Comparison of ENCODE assay signal across 1 cellular context in the genomic region with DNA sequence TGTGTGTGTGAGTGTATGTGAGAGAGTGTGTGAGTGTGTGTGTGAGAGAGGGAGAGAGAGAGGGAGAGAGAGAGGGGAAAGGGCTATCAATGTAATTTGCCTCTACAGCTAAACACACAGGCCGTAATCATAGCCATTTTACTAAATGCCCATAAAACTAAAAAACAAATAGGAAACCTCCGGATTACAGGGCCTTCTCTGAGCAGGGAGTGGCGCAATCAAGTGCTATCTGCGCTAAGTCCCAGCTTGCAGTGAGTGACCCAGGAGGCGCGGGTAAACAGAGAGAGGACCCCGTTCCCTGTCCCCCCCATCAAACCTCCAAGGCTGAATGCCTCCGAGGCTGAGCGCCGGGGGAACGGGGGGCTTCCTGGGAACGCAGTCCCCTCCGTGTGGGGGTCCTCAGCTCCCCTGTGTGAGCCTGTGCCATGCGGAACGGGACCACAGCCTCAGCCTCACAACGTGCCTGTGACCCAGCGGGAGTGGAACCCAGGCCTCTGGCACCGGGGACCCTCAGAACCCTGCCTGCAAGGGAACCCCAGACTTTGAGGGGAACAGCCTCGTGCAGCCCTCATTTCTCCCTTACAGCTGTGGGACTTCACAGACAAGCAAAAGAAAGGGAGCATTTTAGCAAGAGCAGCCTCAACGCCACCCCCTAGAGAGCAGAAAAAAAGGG.
TF ChIP-seq lines count a peak whose summit lies in the region.

No MANE protein-coding gene starts in this region.

TF ChIP-seq in HepG2, 621 proteins besides CTCF, POLR2A, EP300 and RAD21 (continued from another document and continues in another):
- TF ChIP-seq, protein P1, sequence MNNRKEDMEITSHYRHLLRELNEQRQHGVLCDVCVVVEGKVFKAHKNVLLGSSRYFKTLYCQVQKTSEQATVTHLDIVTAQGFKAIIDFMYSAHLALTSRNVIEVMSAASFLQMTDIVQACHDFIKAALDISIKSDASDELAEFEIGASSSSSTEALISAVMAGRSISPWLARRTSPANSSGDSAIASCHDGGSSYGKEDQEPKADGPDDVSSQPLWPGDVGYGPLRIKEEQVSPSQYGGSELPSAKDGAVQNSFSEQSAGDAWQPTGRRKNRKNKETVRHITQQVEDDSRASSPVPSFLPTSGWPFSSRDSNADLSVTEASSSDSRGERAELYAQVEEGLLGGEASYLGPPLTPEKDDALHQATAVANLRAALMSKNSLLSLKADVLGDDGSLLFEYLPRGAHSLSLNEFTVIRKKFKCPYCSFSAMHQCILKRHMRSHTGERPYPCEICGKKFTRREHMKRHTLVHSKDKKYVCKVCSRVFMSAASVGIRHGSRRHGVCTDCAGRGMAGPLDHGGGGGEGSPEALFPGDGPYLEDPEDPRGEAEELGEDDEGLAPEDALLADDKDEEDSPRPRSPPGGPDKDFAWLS (CRISPR knock-in tag; IDR thresholded peaks at IDR 0.05; ENCODE audit: borderline replicate concordance): 0 out of 2 replicates have a peak, but pooled peaks have one; percentile 10
- no peak for TF ChIP-seq ZNF7 (CRISPR knock-in tag; IDR thresholded peaks at IDR 0.05)
- TF ChIP-seq HNRNPLL (IDR thresholded peaks at IDR 0.05; ENCODE audit: low read depth, low read length, poor library complexity, severe bottlenecking): peak; percentile 14
- peak; percentile 58 for TF ChIP-seq HNF4A (CRISPR knock-in tag; IDR thresholded peaks at IDR 0.05)
- peak; percentile 8; the same call in 1 of the 2 replicates for TF ChIP-seq GABPB1 (CRISPR knock-in tag; IDR thresholded peaks at IDR 0.05)
- no peak for TF ChIP-seq ZNF776 (CRISPR knock-in tag; IDR thresholded peaks at IDR 0.05)
- TF ChIP-seq, protein P2, sequence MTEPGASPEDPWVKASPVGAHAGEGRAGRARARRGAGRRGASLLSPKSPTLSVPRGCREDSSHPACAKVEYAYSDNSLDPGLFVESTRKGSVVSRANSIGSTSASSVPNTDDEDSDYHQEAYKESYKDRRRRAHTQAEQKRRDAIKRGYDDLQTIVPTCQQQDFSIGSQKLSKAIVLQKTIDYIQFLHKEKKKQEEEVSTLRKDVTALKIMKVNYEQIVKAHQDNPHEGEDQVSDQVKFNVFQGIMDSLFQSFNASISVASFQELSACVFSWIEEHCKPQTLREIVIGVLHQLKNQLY (CRISPR knock-in tag; IDR thresholded peaks at IDR 0.05): peak; percentile 47; the same call in 1 of the 2 replicates
- TF ChIP-seq SRY (CRISPR knock-in tag; IDR thresholded peaks at IDR 0.05): no peak; the same call in 1 of the 2 replicates
- TF ChIP-seq, protein P3, sequence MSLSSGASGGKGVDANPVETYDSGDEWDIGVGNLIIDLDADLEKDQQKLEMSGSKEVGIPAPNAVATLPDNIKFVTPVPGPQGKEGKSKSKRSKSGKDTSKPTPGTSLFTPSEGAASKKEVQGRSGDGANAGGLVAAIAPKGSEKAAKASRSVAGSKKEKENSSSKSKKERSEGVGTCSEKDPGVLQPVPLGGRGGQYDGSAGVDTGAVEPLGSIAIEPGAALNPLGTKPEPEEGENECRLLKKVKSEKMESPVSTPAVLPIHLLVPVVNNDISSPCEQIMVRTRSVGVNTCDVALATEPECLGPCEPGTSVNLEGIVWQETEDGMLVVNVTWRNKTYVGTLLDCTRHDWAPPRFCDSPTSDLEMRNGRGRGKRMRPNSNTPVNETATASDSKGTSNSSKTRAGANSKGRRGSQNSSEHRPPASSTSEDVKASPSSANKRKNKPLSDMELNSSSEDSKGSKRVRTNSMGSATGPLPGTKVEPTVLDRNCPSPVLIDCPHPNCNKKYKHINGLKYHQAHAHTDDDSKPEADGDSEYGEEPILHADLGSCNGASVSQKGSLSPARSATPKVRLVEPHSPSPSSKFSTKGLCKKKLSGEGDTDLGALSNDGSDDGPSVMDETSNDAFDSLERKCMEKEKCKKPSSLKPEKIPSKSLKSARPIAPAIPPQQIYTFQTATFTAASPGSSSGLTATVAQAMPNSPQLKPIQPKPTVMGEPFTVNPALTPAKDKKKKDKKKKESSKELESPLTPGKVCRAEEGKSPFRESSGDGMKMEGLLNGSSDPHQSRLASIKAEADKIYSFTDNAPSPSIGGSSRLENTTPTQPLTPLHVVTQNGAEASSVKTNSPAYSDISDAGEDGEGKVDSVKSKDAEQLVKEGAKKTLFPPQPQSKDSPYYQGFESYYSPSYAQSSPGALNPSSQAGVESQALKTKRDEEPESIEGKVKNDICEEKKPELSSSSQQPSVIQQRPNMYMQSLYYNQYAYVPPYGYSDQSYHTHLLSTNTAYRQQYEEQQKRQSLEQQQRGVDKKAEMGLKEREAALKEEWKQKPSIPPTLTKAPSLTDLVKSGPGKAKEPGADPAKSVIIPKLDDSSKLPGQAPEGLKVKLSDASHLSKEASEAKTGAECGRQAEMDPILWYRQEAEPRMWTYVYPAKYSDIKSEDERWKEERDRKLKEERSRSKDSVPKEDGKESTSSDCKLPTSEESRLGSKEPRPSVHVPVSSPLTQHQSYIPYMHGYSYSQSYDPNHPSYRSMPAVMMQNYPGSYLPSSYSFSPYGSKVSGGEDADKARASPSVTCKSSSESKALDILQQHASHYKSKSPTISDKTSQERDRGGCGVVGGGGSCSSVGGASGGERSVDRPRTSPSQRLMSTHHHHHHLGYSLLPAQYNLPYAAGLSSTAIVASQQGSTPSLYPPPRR (CRISPR knock-in tag; IDR thresholded peaks at IDR 0.05; ENCODE audit: borderline replicate concordance): peak; percentile 25; the same call in 1 of the 2 replicates
- TF ChIP-seq, protein P4, sequence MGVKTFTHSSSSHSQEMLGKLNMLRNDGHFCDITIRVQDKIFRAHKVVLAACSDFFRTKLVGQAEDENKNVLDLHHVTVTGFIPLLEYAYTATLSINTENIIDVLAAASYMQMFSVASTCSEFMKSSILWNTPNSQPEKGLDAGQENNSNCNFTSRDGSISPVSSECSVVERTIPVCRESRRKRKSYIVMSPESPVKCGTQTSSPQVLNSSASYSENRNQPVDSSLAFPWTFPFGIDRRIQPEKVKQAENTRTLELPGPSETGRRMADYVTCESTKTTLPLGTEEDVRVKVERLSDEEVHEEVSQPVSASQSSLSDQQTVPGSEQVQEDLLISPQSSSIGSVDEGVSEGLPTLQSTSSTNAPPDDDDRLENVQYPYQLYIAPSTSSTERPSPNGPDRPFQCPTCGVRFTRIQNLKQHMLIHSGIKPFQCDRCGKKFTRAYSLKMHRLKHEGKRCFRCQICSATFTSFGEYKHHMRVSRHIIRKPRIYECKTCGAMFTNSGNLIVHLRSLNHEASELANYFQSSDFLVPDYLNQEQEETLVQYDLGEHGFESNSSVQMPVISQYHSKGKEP (CRISPR knock-in tag; IDR thresholded peaks at IDR 0.05): no peak
- TF ChIP-seq ZFP36L2 (CRISPR knock-in tag; IDR thresholded peaks at IDR 0.05): no peak
- TF ChIP-seq ZNF749 (CRISPR knock-in tag; IDR thresholded peaks at IDR 0.05; ENCODE audit: borderline replicate concordance): no peak
- TF ChIP-seq, protein P5, sequence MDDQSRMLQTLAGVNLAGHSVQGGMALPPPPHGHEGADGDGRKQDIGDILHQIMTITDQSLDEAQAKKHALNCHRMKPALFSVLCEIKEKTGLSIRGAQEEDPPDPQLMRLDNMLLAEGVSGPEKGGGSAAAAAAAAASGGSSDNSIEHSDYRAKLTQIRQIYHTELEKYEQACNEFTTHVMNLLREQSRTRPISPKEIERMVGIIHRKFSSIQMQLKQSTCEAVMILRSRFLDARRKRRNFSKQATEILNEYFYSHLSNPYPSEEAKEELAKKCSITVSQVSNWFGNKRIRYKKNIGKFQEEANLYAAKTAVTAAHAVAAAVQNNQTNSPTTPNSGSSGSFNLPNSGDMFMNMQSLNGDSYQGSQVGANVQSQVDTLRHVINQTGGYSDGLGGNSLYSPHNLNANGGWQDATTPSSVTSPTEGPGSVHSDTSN (CRISPR knock-in tag; IDR thresholded peaks at IDR 0.05; ENCODE audit: borderline replicate concordance): no peak; the same call in 1 of the 2 replicates
- peak; percentile 17; the same call in 1 of the 2 replicates for TF ChIP-seq HDAC2 (CRISPR knock-in tag; IDR thresholded peaks at IDR 0.05)
- TF ChIP-seq, protein P6, sequence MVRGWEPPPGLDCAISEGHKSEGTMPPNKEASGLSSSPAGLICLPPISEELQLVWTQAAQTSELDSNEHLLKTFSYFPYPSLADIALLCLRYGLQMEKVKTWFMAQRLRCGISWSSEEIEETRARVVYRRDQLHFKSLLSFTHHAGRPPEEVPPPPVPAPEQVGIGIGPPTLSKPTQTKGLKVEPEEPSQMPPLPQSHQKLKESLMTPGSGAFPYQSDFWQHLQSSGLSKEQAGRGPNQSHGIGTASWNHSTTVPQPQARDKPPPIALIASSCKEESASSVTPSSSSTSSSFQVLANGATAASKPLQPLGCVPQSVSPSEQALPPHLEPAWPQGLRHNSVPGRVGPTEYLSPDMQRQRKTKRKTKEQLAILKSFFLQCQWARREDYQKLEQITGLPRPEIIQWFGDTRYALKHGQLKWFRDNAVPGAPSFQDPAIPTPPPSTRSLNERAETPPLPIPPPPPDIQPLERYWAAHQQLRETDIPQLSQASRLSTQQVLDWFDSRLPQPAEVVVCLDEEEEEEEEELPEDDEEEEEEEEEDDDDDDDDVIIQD (CRISPR knock-in tag; IDR thresholded peaks at IDR 0.05; ENCODE audit: low read depth): no peak
- TF ChIP-seq, protein P7, sequence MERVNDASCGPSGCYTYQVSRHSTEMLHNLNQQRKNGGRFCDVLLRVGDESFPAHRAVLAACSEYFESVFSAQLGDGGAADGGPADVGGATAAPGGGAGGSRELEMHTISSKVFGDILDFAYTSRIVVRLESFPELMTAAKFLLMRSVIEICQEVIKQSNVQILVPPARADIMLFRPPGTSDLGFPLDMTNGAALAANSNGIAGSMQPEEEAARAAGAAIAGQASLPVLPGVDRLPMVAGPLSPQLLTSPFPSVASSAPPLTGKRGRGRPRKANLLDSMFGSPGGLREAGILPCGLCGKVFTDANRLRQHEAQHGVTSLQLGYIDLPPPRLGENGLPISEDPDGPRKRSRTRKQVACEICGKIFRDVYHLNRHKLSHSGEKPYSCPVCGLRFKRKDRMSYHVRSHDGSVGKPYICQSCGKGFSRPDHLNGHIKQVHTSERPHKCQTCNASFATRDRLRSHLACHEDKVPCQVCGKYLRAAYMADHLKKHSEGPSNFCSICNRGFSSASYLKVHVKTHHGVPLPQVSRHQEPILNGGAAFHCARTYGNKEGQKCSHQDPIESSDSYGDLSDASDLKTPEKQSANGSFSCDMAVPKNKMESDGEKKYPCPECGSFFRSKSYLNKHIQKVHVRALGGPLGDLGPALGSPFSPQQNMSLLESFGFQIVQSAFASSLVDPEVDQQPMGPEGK (CRISPR knock-in tag; IDR thresholded peaks at IDR 0.05): peak; percentile 75
- TF ChIP-seq ZNF746 (CRISPR knock-in tag; IDR thresholded peaks at IDR 0.05): peak; percentile 75
- TF ChIP-seq, protein P8, sequence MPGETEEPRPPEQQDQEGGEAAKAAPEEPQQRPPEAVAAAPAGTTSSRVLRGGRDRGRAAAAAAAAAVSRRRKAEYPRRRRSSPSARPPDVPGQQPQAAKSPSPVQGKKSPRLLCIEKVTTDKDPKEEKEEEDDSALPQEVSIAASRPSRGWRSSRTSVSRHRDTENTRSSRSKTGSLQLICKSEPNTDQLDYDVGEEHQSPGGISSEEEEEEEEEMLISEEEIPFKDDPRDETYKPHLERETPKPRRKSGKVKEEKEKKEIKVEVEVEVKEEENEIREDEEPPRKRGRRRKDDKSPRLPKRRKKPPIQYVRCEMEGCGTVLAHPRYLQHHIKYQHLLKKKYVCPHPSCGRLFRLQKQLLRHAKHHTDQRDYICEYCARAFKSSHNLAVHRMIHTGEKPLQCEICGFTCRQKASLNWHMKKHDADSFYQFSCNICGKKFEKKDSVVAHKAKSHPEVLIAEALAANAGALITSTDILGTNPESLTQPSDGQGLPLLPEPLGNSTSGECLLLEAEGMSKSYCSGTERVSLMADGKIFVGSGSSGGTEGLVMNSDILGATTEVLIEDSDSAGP (CRISPR knock-in tag; IDR thresholded peaks at IDR 0.05; ENCODE audit: borderline replicate concordance): peak; percentile 49; the same call in 1 of the 2 replicates
- no peak for TF ChIP-seq MYNN (CRISPR knock-in tag; IDR thresholded peaks at IDR 0.05; ENCODE audit: low read depth)
- TF ChIP-seq SNRNP70 (IDR thresholded peaks at IDR 0.05; ENCODE audit: low read depth, low read length): no peak
- TF ChIP-seq, protein P9, sequence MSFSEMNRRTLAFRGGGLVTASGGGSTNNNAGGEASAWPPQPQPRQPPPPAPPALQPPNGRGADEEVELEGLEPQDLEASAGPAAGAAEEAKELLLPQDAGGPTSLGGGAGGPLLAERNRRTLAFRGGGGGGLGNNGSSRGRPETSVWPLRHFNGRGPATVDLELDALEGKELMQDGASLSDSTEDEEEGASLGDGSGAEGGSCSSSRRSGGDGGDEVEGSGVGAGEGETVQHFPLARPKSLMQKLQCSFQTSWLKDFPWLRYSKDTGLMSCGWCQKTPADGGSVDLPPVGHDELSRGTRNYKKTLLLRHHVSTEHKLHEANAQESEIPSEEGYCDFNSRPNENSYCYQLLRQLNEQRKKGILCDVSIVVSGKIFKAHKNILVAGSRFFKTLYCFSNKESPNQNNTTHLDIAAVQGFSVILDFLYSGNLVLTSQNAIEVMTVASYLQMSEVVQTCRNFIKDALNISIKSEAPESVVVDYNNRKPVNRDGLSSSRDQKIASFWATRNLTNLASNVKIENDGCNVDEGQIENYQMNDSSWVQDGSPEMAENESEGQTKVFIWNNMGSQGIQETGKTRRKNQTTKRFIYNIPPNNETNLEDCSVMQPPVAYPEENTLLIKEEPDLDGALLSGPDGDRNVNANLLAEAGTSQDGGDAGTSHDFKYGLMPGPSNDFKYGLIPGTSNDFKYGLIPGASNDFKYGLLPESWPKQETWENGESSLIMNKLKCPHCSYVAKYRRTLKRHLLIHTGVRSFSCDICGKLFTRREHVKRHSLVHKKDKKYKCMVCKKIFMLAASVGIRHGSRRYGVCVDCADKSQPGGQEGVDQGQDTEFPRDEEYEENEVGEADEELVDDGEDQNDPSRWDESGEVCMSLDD (CRISPR knock-in tag; IDR thresholded peaks at IDR 0.05; ENCODE audit: borderline replicate concordance): peak; percentile 96
- no peak for TF ChIP-seq TCF7 (IDR thresholded peaks at IDR 0.05; ENCODE audit: low read depth)
- no peak for TF ChIP-seq FOXA1 (IDR thresholded peaks at IDR 0.05)
- TF ChIP-seq FOXA1 (CRISPR knock-in tag; IDR thresholded peaks at IDR 0.05): peak; percentile 75
- TF ChIP-seq NCOA2 (CRISPR knock-in tag; IDR thresholded peaks at IDR 0.05): no peak
- no peak for TF ChIP-seq ZNF350 (CRISPR knock-in tag; IDR thresholded peaks at IDR 0.05; ENCODE audit: borderline replicate concordance, low read depth)
- TF ChIP-seq SP140L (CRISPR knock-in tag; IDR thresholded peaks at IDR 0.05; ENCODE audit: borderline replicate concordance): no peak
- TF ChIP-seq NR2F1 (CRISPR knock-in tag; IDR thresholded peaks at IDR 0.05): peak in 1 of 2 experiments; percentile 20; a peak in 1 of 4 replicates
- TF ChIP-seq, protein P10, sequence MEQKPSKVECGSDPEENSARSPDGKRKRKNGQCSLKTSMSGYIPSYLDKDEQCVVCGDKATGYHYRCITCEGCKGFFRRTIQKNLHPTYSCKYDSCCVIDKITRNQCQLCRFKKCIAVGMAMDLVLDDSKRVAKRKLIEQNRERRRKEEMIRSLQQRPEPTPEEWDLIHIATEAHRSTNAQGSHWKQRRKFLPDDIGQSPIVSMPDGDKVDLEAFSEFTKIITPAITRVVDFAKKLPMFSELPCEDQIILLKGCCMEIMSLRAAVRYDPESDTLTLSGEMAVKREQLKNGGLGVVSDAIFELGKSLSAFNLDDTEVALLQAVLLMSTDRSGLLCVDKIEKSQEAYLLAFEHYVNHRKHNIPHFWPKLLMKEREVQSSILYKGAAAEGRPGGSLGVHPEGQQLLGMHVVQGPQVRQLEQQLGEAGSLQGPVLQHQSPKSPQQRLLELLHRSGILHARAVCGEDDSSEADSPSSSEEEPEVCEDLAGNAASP (CRISPR knock-in tag; IDR thresholded peaks at IDR 0.05; ENCODE audit: borderline replicate concordance): peak; percentile 72; the same call in 1 of the 2 replicates
